ENCODE assay signal across 27 cellular contexts in genomic region chr15:62413147-62413546, GRCh38. TPM values are rescaled to one million over a fixed set of nuclear protein-coding genes. Genes with fewer than 3 reads are reported as not detected.
A peak's percentile ranks its signal among the peaks of the same experiment; 100 is the strongest.
DNase-seq lines count a peak whose midpoint lies in the region; ATAC-seq, FAIRE-seq and TF ChIP-seq lines count a peak whose summit lies in the region.
"Had no signal": no experiment of that assay in that cellular context is flagged by ENCODE, and none has a peak within 500 bp of the region (broad histone marks: within the 10 kb centered on the region; RNA-seq: fewer than 3 reads in every experiment).

No MANE protein-coding gene starts in this region.

- no peak overlapping the region for H2AFZ ChIP-seq in HepG2 (ENCODE audit: low read length)

- H3K27me3 ChIP-seq in BJ (ENCODE audit: control insufficient read depth, insufficient read depth, low read length) (no peaks in the 10 kb centered on the region), stomach smooth muscle (ENCODE audit: control insufficient read depth in 1 of 2, insufficient read depth in 2 of 2, low read length in 2 of 2) (no peaks in the 10 kb centered on the region), HepG2 (ENCODE audit: control insufficient read depth in 1 of 2, insufficient read depth in 2 of 2, low read length in 2 of 2) (no peaks in the 10 kb centered on the region), left lung (no peaks in the 10 kb centered on the region)
- H3K27me3 ChIP-seq: breast epithelium, transverse colon had no signal

- ATAC-seq in HepG2 (no peak), left lung (no peak)
- ATAC-seq: activated CD8-positive, alpha-beta memory T cell treated with anti-CD3 and anti-CD28 coated beads, Interleukin-2, amount 10 ng/mL, durations not matched to agents 7 days and 5 days; activated T-cell treated with anti-CD3 and anti-CD28 coated beads, Interleukin-2, amount 50 U/mL, for 72 hours; GM12878; psoas muscle had no signal

- FAIRE-seq in HepG2 (lab: Jason Lieb, UNC): no peak
- FAIRE-seq: endothelial cell of umbilical vein, frontal cortex, GM12878, HTR-8/SVneo had no signal

- H4K20me1 ChIP-seq in HepG2 (ENCODE audit: insufficient read depth, low read length): no peaks in the 10 kb centered on the region

- in situ Hi-C loops in HepG2 (cut with HindIII; ENCODE audit: extremely low pct_ligation_motif_present, low pct_unique_long_range_greater_than_20kb): no loop called here

- no peak for TF ChIP-seq RAD21 in HepG2 (CRISPR knock-in tag; IDR thresholded peaks at IDR 0.05)

- POLR2A ChIA-PET in BJ (lab: Charles Lee): no interaction called here
- POLR2A ChIA-PET in HepG2 (lab: Yijun Ruan, JAX): no interaction called here

- DNase-seq in BJ (ENCODE audit: low read depth): peak; percentile 31
- peak; percentile 46 for DNase-seq in HFF-Myc (ENCODE audit: extremely low read depth, low read depth)
- peak; percentile 50 for DNase-seq in fibroblast of mammary gland (ENCODE audit: low read depth)
- DNase-seq in HepG2 (ENCODE audit: low spot score): no peak
- DNase-seq in left lung: no peak
- DNase-seq in DMS53 (lab: John Stamatoyannopoulos, UW): no peak
- DNase-seq: activated B cell treated with CpG ODN at 0.5 μM for 24 hours; activated CD4-positive, alpha-beta T cell treated with anti-CD3 and anti-CD28 coated beads, Interleukin-2, amount 50 U/mL, for 1 hour; activated CD8-positive, alpha-beta memory T cell treated with anti-CD3 and anti-CD28 coated beads, Interleukin-2, amount 10 ng/mL, durations not matched to agents 7 days and 5 days; activated naive CD4-positive, alpha-beta T cell treated with anti-CD3 and anti-CD28 coated beads, Interleukin-2, amount 50 U/mL, for 16 hours; activated T-cell treated with anti-CD3 and anti-CD28 coated beads, Interleukin-2, amount 50 U/mL, for 72 hours; amygdala; HCEC 1CT; MM.1S; NCI-H1417; NCI-H2029 treated with DMSO at 0.1 percent for 48 hours; psoas muscle; SW 1271; T1000; transverse colon had no signal

- H3K4me2 ChIP-seq in HepG2 (ENCODE audit: low read depth, low read length): no peak overlapping the region
- H3K4me2 ChIP-seq: KMS-11 had no signal

- no TSS peak for BruUV-seq in HepG2 (replicated peaks; lab: Mats Ljungman, UMichigan)

- WGBS in HepG2 (ENCODE audit: low lambda C conversion rate): 99% methylated on average over 4 of the region's 4 CpGs

- H3K9me3 ChIP-seq in stomach smooth muscle (ENCODE audit: control insufficient read depth in 2 of 2, low read length in 2 of 2) (no peaks in the 10 kb centered on the region), HepG2 (ENCODE audit: low read length) (no peaks in the 10 kb centered on the region), left lung (no peaks in the 10 kb centered on the region)
- H3K9me3 ChIP-seq: breast epithelium, psoas muscle, transverse colon had no signal

- H3K4me1 ChIP-seq in stomach smooth muscle (ENCODE audit: control insufficient read depth, insufficient read depth, low read length): peaks cover 17% of the 10 kb centered on the region
- H3K4me1 ChIP-seq in HepG2 (ENCODE audit: insufficient read depth, low read length): peaks cover 6% of the 10 kb centered on the region
- H3K4me1 ChIP-seq in left lung: no peaks in the 10 kb centered on the region

- no peaks in the 10 kb centered on the region for H3K36me3 ChIP-seq in BJ (ENCODE audit: control insufficient read depth, insufficient read depth, low read length)
- H3K36me3 ChIP-seq in stomach smooth muscle (ENCODE audit: control insufficient read depth in 2 of 2, insufficient read depth in 2 of 2, low read length in 2 of 2): no peaks in the 10 kb centered on the region
- no peaks in the 10 kb centered on the region; a peak in 1 of 5 replicates for H3K36me3 ChIP-seq in HepG2 (replicated peaks in 1 of 2; ENCODE audit: control insufficient read depth in 1 of 2, insufficient read depth in 2 of 2, low read length in 2 of 2)
- no peaks in the 10 kb centered on the region for H3K36me3 ChIP-seq in left lung
- H3K36me3 ChIP-seq: breast epithelium, transverse colon had no signal

- H3K79me2 ChIP-seq in HepG2 (ENCODE audit: insufficient read depth, low read length): no peaks in the 10 kb centered on the region

- no peak for TF ChIP-seq CTCF in BJ (IDR thresholded peaks at IDR 0.05; ENCODE audit: insufficient read depth, low read depth, low read length)
- TF ChIP-seq CTCF in HFF-Myc (IDR thresholded peaks at IDR 0.05; ENCODE audit: low read depth, low read length, missing control alignments): no peak
- no peak for TF ChIP-seq CTCF in fibroblast of mammary gland (conservative IDR thresholded peaks at IDR 0.05; ENCODE audit: control insufficient read depth, insufficient read depth, low read depth, low read length)
- TF ChIP-seq CTCF in HepG2 (CRISPR knock-in tag; IDR thresholded peaks at IDR 0.05): no peak
- no peak for TF ChIP-seq CTCF in left lung (IDR thresholded peaks at IDR 0.05)

- no peak overlapping the region for H3K9ac ChIP-seq in stomach smooth muscle (ENCODE audit: low read length in 2 of 2)
- no peak overlapping the region for H3K9ac ChIP-seq in HepG2 (ENCODE audit: insufficient read depth, low read depth, low read length)
- H3K9ac ChIP-seq: KMS-11 had no signal

- no peak overlapping the region for H3K4me3 ChIP-seq in BJ (ENCODE audit: low read depth, low read length)
- no peak overlapping the region for H3K4me3 ChIP-seq in HFF-Myc (replicated peaks; ENCODE audit: low read depth, low read length)
- no peak overlapping the region for H3K4me3 ChIP-seq in fibroblast of mammary gland (ENCODE audit: control insufficient read depth, low read depth, low read length)
- H3K4me3 ChIP-seq in stomach smooth muscle (ENCODE audit: low read length in 2 of 2): peak overlapping the region in 1 of 2 donors; percentile 22
- no peak overlapping the region for H3K4me3 ChIP-seq in HepG2 (replicated peaks in 1 of 3; ENCODE audit: insufficient read depth in 1 of 3, low read depth in 2 of 3, low read length in 3 of 3)
- no peak overlapping the region for H3K4me3 ChIP-seq in left lung
- H3K4me3 ChIP-seq: breast epithelium, GM12878, psoas muscle, transverse colon had no signal

- H3K27ac ChIP-seq in stomach smooth muscle (ENCODE audit: low read length) (peak overlapping the region; percentile 18), HepG2 (ENCODE audit: extremely low read length, insufficient read depth, low read length) (no peak overlapping the region), left lung (no peak overlapping the region)
- H3K27ac ChIP-seq: KMS-11, psoas muscle had no signal

- TF ChIP-seq EP300 in HepG2 (IDR thresholded peaks at IDR 0.05; ENCODE audit: low read depth in 2 of 2, low read length in 2 of 2) (no peak), HepG2 (CRISPR knock-in tag; IDR thresholded peaks at IDR 0.05; ENCODE audit: borderline replicate concordance) (no peak)

- intact Hi-C loops in HepG2 (cut with micrococcal nuclease; ENCODE audit: unreplicated experiment) (no loop called here), left lung (cut with DNase I) (no loop called here)

- CTCF ChIA-PET in BJ (lab: Yijun Ruan, JAX): no interaction called here
- CTCF ChIA-PET in HepG2 (lab: Yijun Ruan, JAX; ENCODE audit: low intra/inter-chr PET ratio, low total read pairs): no interaction called here

- no peak for TF ChIP-seq POLR2A in HepG2 (IDR thresholded peaks at IDR 0.05; ENCODE audit: insufficient read depth in 1 of 2, low read depth in 2 of 2, low read length in 2 of 2)

TF ChIP-seq in HepG2, 621 proteins besides CTCF, POLR2A, EP300 and RAD21 (continues in another document):
- TF ChIP-seq CREB3 (CRISPR knock-in tag; IDR thresholded peaks at IDR 0.05) (no peak), JARID2 (CRISPR knock-in tag; IDR thresholded peaks at IDR 0.05; ENCODE audit: insufficient replicate concordance) (no peak), TSC22D2 (CRISPR knock-in tag; IDR thresholded peaks at IDR 0.05; ENCODE audit: borderline replicate concordance) (no peak), NR2F6 (IDR thresholded peaks at IDR 0.05) (no peak), NR2F6 (CRISPR knock-in tag; IDR thresholded peaks at IDR 0.05) (no peak), PHF21A (CRISPR knock-in tag; IDR thresholded peaks at IDR 0.05) (no peak), FIP1L1 (IDR thresholded peaks at IDR 0.05; ENCODE audit: borderline replicate concordance, insufficient read depth, low read depth, low read length) (no peak)

RNA-seq across cellular contexts. Expression of gene TLN2, which starts 22.8 kb away (rescaled TPM):
- polyA plus RNA-seq in BJ (2011; rRNA removed) (5.9 and 7.6 TPM in 2 replicates), HepG2 (2011; rRNA removed) (3.3 TPM in 2 replicates)
- 14.9 and 15.2 TPM in 2 replicates for polyA minus RNA-seq in BJ (2011; rRNA and poly(A)+ RNA removed)
- total RNA-seq in HepG2 (2016; rRNA removed; fragmentation: Illumina TruSeq; extraction: Trizol) (13.7 and 14.7 TPM in 2 replicates), left lung (10 to 100 TPM; 10.8 to 15.2 TPM)
- total RNA-seq in HepG2 (2016; cell fraction: cytosol; rRNA removed; fragmentation: Illumina TruSeq; extraction: Trizol; ENCODE audit: low read depth): 4.0 and 5.8 TPM in 2 replicates
- total RNA-seq in HepG2 (2016; cell fraction: insoluble cytoplasmic fraction; rRNA removed; fragmentation: Illumina TruSeq; extraction: Trizol): 13.6 and 14.7 TPM in 2 replicates
- 6.9 and 9.1 TPM in 2 replicates for total RNA-seq in HepG2 (2016; cell fraction: membrane; rRNA removed; fragmentation: Illumina TruSeq; extraction: Trizol)
- total RNA-seq in HepG2 (2016; cell fraction: nucleus; rRNA removed; fragmentation: Illumina TruSeq; extraction: Trizol): 16.4 and 20.9 TPM in 2 replicates
- 2.4 and 3.3 TPM in 2 replicates for polyA plus RNA-seq in HepG2 (2011; cell fraction: cytosol; rRNA removed)
- polyA plus RNA-seq in HepG2 (2011; cell fraction: nucleus; rRNA removed): 5.7 and 8.0 TPM in 2 replicates
- 2.9 and 4.6 TPM in 2 replicates for polyA plus RNA-seq in HepG2 (2012)
- 1.0 and 1.7 TPM in 2 replicates for polyA plus RNA-seq in HepG2 (2016; cell fraction: cytosol; fragmentation: Illumina TruSeq; extraction: Trizol; ENCODE audit: low read depth)
- polyA plus RNA-seq in HepG2 (2016; cell fraction: insoluble cytoplasmic fraction; fragmentation: Illumina TruSeq; extraction: Trizol; ENCODE audit: low read depth): 8.1 and 11.4 TPM in 2 replicates
- 1.0 and 1.5 TPM in 2 replicates for polyA plus RNA-seq in HepG2 (2016; cell fraction: membrane; fragmentation: Illumina TruSeq; extraction: Trizol; ENCODE audit: low read depth)
- 11.2 and 12.2 TPM in 2 replicates for polyA plus RNA-seq in HepG2 (2016; cell fraction: nucleus; fragmentation: Illumina TruSeq; extraction: Trizol; ENCODE audit: insufficient read depth, low read depth)
- polyA minus RNA-seq in HepG2 (2011; rRNA and poly(A)+ RNA removed; ENCODE audit: low replicate concordance): 16.4 and 19.3 TPM in 2 replicates
- polyA minus RNA-seq in HepG2 (2011; cell fraction: cytosol; rRNA and poly(A)+ RNA removed): 8.5 and 14.2 TPM in 2 replicates
- 20.0 and 21.4 TPM in 2 replicates for polyA minus RNA-seq in HepG2 (2011; cell fraction: nucleus; rRNA and poly(A)+ RNA removed)

Comparison
In these comparisons a context has a peak if more than half of its experiments do, and no peak if none do; other contexts are left out.
1. DNase-seq: peak in BJ (single experiment), HFF-Myc (single experiment) and fibroblast of mammary gland (single experiment); none in HepG2 (single experiment), left lung (0 of 2) and DMS53 (single experiment).